ENCODE assay signal across 15 cellular contexts in the genomic region with DNA sequence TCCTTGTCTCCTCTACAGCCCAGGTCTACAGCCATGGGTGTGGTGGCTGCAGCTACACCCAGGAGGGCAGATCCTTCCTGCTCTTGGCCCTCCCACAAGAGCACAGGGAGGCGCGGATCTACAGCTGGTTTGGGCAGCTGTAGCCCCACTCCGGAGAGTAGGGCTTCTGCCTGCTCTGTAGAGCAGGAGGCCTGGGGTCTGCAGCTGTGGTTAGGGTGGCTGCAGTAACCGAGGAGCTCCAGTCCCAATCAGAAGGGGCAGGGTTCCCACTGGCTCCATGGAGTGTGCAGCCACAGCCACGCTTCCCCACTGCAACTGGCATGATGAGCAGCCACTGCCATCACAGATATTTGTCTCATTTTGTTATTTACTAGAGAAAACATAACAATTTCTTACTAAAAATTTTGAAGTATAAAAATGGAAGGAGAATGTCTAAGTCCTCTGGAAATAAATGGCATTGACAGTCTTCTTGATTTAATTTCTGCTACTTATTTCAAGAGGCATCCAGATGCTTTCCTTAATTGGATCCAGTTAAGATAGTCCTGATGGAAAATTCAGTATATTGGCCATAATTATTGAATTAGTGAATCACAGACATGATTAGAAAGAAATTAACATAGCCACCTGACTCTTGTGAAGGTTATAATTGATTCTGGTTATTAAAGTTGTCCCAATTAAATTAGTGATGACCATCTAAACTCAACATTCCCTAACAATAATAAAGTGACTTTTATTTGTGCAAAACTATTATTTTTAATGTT.
A peak's percentile ranks its signal among the peaks of the same experiment; 100 is the strongest.
DNase-seq lines count a peak whose midpoint lies in the region; ATAC-seq, FAIRE-seq and TF ChIP-seq lines count a peak whose summit lies in the region.
"Had no signal": no experiment of that assay in that cellular context is flagged by ENCODE, and none has a peak within 500 bp of the region (broad histone marks: within the 10 kb centered on the region; RNA-seq: fewer than 3 reads in every experiment).

No MANE protein-coding gene starts in this region.

- no peak overlapping the region for H2AK5ac ChIP-seq in H1 (ENCODE audit: low read depth, low read length)

- no peak for TF ChIP-seq EP300 in H1 (IDR thresholded peaks at IDR 0.05; ENCODE audit: borderline replicate concordance in 1 of 2, low read depth in 2 of 2, low read length in 2 of 2)

- H3K4me2 ChIP-seq in H1 (ENCODE audit: insufficient read depth in 1 of 2, low read depth in 2 of 2, low read length in 2 of 2) = no peak overlapping the region
- H3K4me2 ChIP-seq: BLaER1 treated with 17β-estradiol and CSF1 and Interleukin-3, amounts not matched to agents 10 nM and 100 nM had no signal

- CTCF ChIA-PET in H1 (lab: Charles Lee; ENCODE audit: partially characterized antibody) = interaction anchor here (1.0 to 1.2 kb wide), 2 partner anchors 13 to 314 kb away, joined by 3 read pairs; no protein-coding TSS in a partner anchor
- CTCF ChIA-PET in activated CD8-positive, alpha-beta T cell treated with anti-CD3 and anti-CD28 coated beads, Interleukin-2, amount 10 ng/mL, durations not matched to agents 7 days and 5 days (lab: Charles Lee) = no interaction called here

- no peak for TF ChIP-seq RAD21 in H1 (IDR thresholded peaks at IDR 0.05 in 1 of 2, conservative IDR thresholded peaks at IDR 0.05 in 1 of 2; ENCODE audit: low read depth in 2 of 2, low read length in 2 of 2)

- no peak overlapping the region for H2BK120ac ChIP-seq in H1 (replicated peaks; ENCODE audit: low read depth, low read length)

- no peak overlapping the region for H2AFZ ChIP-seq in H1 (ENCODE audit: low read length)

- H3K9ac ChIP-seq in H1 (replicated peaks in 1 of 4; ENCODE audit: extremely low read depth in 1 of 4, low read depth in 3 of 4, low read length in 3 of 4) = no peak overlapping the region
- H3K9ac ChIP-seq: BLaER1 treated with 17β-estradiol and CSF1 and Interleukin-3, amounts not matched to agents 10 nM and 100 nM had no signal

- no peaks in the 10 kb centered on the region for H3K79me1 ChIP-seq in H1 (ENCODE audit: low read depth, low read length)

- no peak overlapping the region for H2BK15ac ChIP-seq in H1 (ENCODE audit: low read length)

- ATAC-seq in natural killer cell treated with Interleukin-12 subunit alpha and Interleukin-12 subunit beta and Interleukin-15 and Interleukin-18, amount 100 ng/mL, for 72 hours = peak; percentile 20 to 27
- ATAC-seq in natural killer cell = no peak
- ATAC-seq in stimulated activated effector memory CD8-positive, alpha-beta T cell treated with anti-CD3 and anti-CD28 coated beads, Interleukin-12 subunit alpha, Interleukin-12 subunit beta, amount 100 ng/mL, for 72 hours = peak; percentile 37
- ATAC-seq in activated CD8-positive, alpha-beta T cell treated with anti-CD3 and anti-CD28 coated beads, Interleukin-2, amount 10 ng/mL, durations not matched to agents 7 days and 5 days = no peak
- ATAC-seq in heart right ventricle = no peak

- TF ChIP-seq CTCF in natural killer cell (IDR thresholded peaks at IDR 0.05) (no peak), H1 (IDR thresholded peaks at IDR 0.05; ENCODE audit: control extremely low read depth in 1 of 3, insufficient read depth in 1 of 3, low read depth in 1 of 3, low read length in 3 of 3) (no peak), heart right ventricle (IDR thresholded peaks at IDR 0.05) (no peak)

- FAIRE-seq in H1 (lab: Jason Lieb, UNC) = no peak

- peaks cover 7% of the 10 kb centered on the region for H3K36me3 Mint-ChIP-seq in natural killer cell treated with Interleukin-12 subunit alpha and Interleukin-12 subunit beta and Interleukin-15 and Interleukin-18, amount 100 ng/mL, for 72 hours
- no peaks in the 10 kb centered on the region for H3K36me3 Mint-ChIP-seq in natural killer cell
- H3K36me3 Mint-ChIP-seq in stimulated activated effector memory CD8-positive, alpha-beta T cell treated with anti-CD3 and anti-CD28 coated beads, Interleukin-12 subunit alpha, Interleukin-12 subunit beta, amount 100 ng/mL, for 72 hours = no peaks in the 10 kb centered on the region
- H3K36me3 Mint-ChIP-seq in activated CD8-positive, alpha-beta T cell treated with anti-CD3 and anti-CD28 coated beads, Interleukin-2, amount 10 ng/mL, durations not matched to agents 7 days and 5 days (ENCODE audit: low read depth) = no peaks in the 10 kb centered on the region

- H3K23ac ChIP-seq in H1 (ENCODE audit: insufficient read length) = no peak overlapping the region

- H3K56ac ChIP-seq in H1 (replicated peaks; ENCODE audit: insufficient read length, low read depth, low read length) = no peak overlapping the region

- H3K36me3 ChIP-seq in H1 (ENCODE audit: control insufficient read depth in 2 of 4, insufficient read depth in 4 of 4, low read length in 3 of 4) (no peaks in the 10 kb centered on the region), heart right ventricle (no peaks in the 10 kb centered on the region)
- H3K36me3 ChIP-seq: BLaER1 treated with 17β-estradiol and CSF1 and Interleukin-3, amounts not matched to agents 10 nM and 100 nM had no signal

- H3K14ac ChIP-seq in H1 (ENCODE audit: insufficient read length) = no peak overlapping the region

- peaks cover 17% of the 10 kb centered on the region for H3K9me3 Mint-ChIP-seq in natural killer cell treated with Interleukin-12 subunit alpha and Interleukin-12 subunit beta and Interleukin-15 and Interleukin-18, amount 100 ng/mL, for 72 hours
- H3K9me3 Mint-ChIP-seq in natural killer cell = peaks cover 5 to 13% of the 10 kb centered on the region in 2 donors
- peaks cover 4% of the 10 kb centered on the region for H3K9me3 Mint-ChIP-seq in stimulated activated effector memory CD8-positive, alpha-beta T cell treated with anti-CD3 and anti-CD28 coated beads, Interleukin-12 subunit alpha, Interleukin-12 subunit beta, amount 100 ng/mL, for 72 hours
- H3K9me3 Mint-ChIP-seq in activated CD8-positive, alpha-beta T cell treated with anti-CD3 and anti-CD28 coated beads, Interleukin-2, amount 10 ng/mL, durations not matched to agents 7 days and 5 days (ENCODE audit: insufficient read depth) = no peaks in the 10 kb centered on the region

- H3K27ac Mint-ChIP-seq in natural killer cell treated with Interleukin-12 subunit alpha and Interleukin-12 subunit beta and Interleukin-15 and Interleukin-18, amount 100 ng/mL, for 72 hours = no peak overlapping the region
- H3K27ac Mint-ChIP-seq in natural killer cell = no peak overlapping the region
- no peak overlapping the region for H3K27ac Mint-ChIP-seq in stimulated activated effector memory CD8-positive, alpha-beta T cell treated with anti-CD3 and anti-CD28 coated beads, Interleukin-12 subunit alpha, Interleukin-12 subunit beta, amount 100 ng/mL, for 72 hours
- no peak overlapping the region for H3K27ac Mint-ChIP-seq in activated CD8-positive, alpha-beta T cell treated with anti-CD3 and anti-CD28 coated beads, Interleukin-2, amount 10 ng/mL, durations not matched to agents 7 days and 5 days
- H3K27ac Mint-ChIP-seq: CD4-positive, alpha-beta T cell; HFFc6 had no signal

- H3K27me3 ChIP-seq in H1 (replicated peaks in 1 of 4; ENCODE audit: control insufficient read depth in 3 of 4, extremely low read depth in 1 of 4, insufficient read depth in 3 of 4, low read length in 3 of 4) = no peaks in the 10 kb centered on the region
- no peaks in the 10 kb centered on the region for H3K27me3 ChIP-seq in heart right ventricle
- H3K27me3 ChIP-seq: BLaER1 treated with 17β-estradiol and CSF1 and Interleukin-3, amounts not matched to agents 10 nM and 100 nM had no signal

- H3K23me2 ChIP-seq in H1 (ENCODE audit: low read depth, low read length) = no peaks in the 10 kb centered on the region

- H3K4me1 Mint-ChIP-seq in natural killer cell treated with Interleukin-12 subunit alpha and Interleukin-12 subunit beta and Interleukin-15 and Interleukin-18, amount 100 ng/mL, for 72 hours (ENCODE audit: low read depth in 2 of 2) = no peaks in the 10 kb centered on the region
- H3K4me1 Mint-ChIP-seq in natural killer cell = no peaks in the 10 kb centered on the region
- no peaks in the 10 kb centered on the region for H3K4me1 Mint-ChIP-seq in stimulated activated effector memory CD8-positive, alpha-beta T cell treated with anti-CD3 and anti-CD28 coated beads, Interleukin-12 subunit alpha, Interleukin-12 subunit beta, amount 100 ng/mL, for 72 hours
- H3K4me1 Mint-ChIP-seq in activated CD8-positive, alpha-beta T cell treated with anti-CD3 and anti-CD28 coated beads, Interleukin-2, amount 10 ng/mL, durations not matched to agents 7 days and 5 days (ENCODE audit: low read depth) = no peaks in the 10 kb centered on the region

- H3K79me2 ChIP-seq in H1 (ENCODE audit: control insufficient read depth in 1 of 2, insufficient read depth in 2 of 2, low read length in 2 of 2) = no peaks in the 10 kb centered on the region

- no peak overlapping the region for H3K18ac ChIP-seq in H1 (ENCODE audit: extremely low read depth, low read length)

- H3K9me3 ChIP-seq in H1 (ENCODE audit: insufficient read depth in 2 of 2, low read depth in 1 of 2, low read length in 1 of 2) (no peaks in the 10 kb centered on the region), heart right ventricle (peaks cover 0 to 12% (median 0%) of the 10 kb centered on the region in 11 donors)

- WGBS in H1 (ENCODE audit: extremely low coverage in 1 of 2, insufficient coverage in 1 of 2, insufficient read length in 1 of 2, insufficient replicate concordance in 2 of 2, low coverage in 1 of 2, low lambda C conversion rate in 2 of 2, missing lambda C conversion rate in 1 of 2), 2 experiments = 95% methylated on average over 5 of the region's 5 CpGs; no CpG with 5 or more reads in 1 of the 2 experiments
- 89 to 94% methylated on average over 5 of the region's 5 CpGs for WGBS in heart right ventricle, 2 donors

- H3K27ac ChIP-seq in H1 (ENCODE audit: low read depth, low read length) = no peak overlapping the region
- no peak overlapping the region for H3K27ac ChIP-seq in heart right ventricle
- H3K27ac ChIP-seq: 22Rv1; BLaER1 treated with 17β-estradiol and CSF1 and Interleukin-3, amounts not matched to agents 10 nM and 100 nM had no signal

- no peak overlapping the region for H2BK5ac ChIP-seq in H1 (ENCODE audit: low read depth, low read length)

- H3K4me3 Mint-ChIP-seq in natural killer cell treated with Interleukin-12 subunit alpha and Interleukin-12 subunit beta and Interleukin-15 and Interleukin-18, amount 100 ng/mL, for 72 hours = no peak overlapping the region
- H3K4me3 Mint-ChIP-seq in natural killer cell = no peak overlapping the region
- H3K4me3 Mint-ChIP-seq in stimulated activated effector memory CD8-positive, alpha-beta T cell treated with anti-CD3 and anti-CD28 coated beads, Interleukin-12 subunit alpha, Interleukin-12 subunit beta, amount 100 ng/mL, for 72 hours = no peak overlapping the region
- H3K4me3 Mint-ChIP-seq in activated CD8-positive, alpha-beta T cell treated with anti-CD3 and anti-CD28 coated beads, Interleukin-2, amount 10 ng/mL, durations not matched to agents 7 days and 5 days = no peak overlapping the region
- H3K4me3 Mint-ChIP-seq: CD4-positive, alpha-beta T cell; HFFc6 had no signal

- POLR2A ChIA-PET in H1 (lab: Charles Lee; ENCODE audit: partially characterized antibody) = no interaction called here
- POLR2A ChIA-PET in activated CD8-positive, alpha-beta T cell treated with anti-CD3 and anti-CD28 coated beads, Interleukin-2, amount 10 ng/mL, durations not matched to agents 7 days and 5 days (lab: Charles Lee) = no interaction called here

- no peaks in the 10 kb centered on the region for H4K20me1 ChIP-seq in H1 (replicated peaks in 1 of 2; ENCODE audit: control insufficient read depth in 1 of 2, insufficient read depth in 2 of 2, low read length in 2 of 2)
- H4K20me1 ChIP-seq: BLaER1 treated with 17β-estradiol and CSF1 and Interleukin-3, amounts not matched to agents 10 nM and 100 nM had no signal

- H4K5ac ChIP-seq in H1 (ENCODE audit: insufficient read length, low read depth, low read length) = no peak overlapping the region

- H4K91ac ChIP-seq in H1 (replicated peaks; ENCODE audit: insufficient read length, low read length) = no peak overlapping the region

- H3K4me3 ChIP-seq in H1 (ENCODE audit: extremely low read depth in 1 of 4, insufficient read depth in 2 of 4, low read depth in 3 of 4, low read length in 4 of 4) (no peak overlapping the region), heart right ventricle (no peak overlapping the region)
- H3K4me3 ChIP-seq: BLaER1 treated with 17β-estradiol and CSF1 and Interleukin-3, amounts not matched to agents 10 nM and 100 nM had no signal

- no peak overlapping the region for H2BK20ac ChIP-seq in H1 (ENCODE audit: low read length)

- no peak for DNase-seq in natural killer cell treated with Interleukin-12 subunit alpha and Interleukin-12 subunit beta and Interleukin-15 and Interleukin-18, amount 100 ng/mL, for 72 hours (ENCODE audit: low spot score)
- no peak for DNase-seq in natural killer cell
- DNase-seq in H1 (ENCODE audit: low read depth in 1 of 2, low spot score in 2 of 2) = no peak
- DNase-seq in stimulated activated effector memory CD8-positive, alpha-beta T cell treated with anti-CD3 and anti-CD28 coated beads, Interleukin-12 subunit alpha, Interleukin-12 subunit beta, amount 100 ng/mL, for 72 hours (ENCODE audit: low spot score in 2 of 2) = no peak
- DNase-seq in ureter (ENCODE audit: low spot score) = no peak
- DNase-seq in activated CD8-positive, alpha-beta T cell treated with anti-CD3 and anti-CD28 coated beads, Interleukin-2, amount 10 ng/mL, durations not matched to agents 7 days and 5 days = no peak
- no peak for DNase-seq in heart right ventricle
- DNase-seq: AML-193; Calu3; CD4-positive, alpha-beta T cell; DMS 273 treated with DMSO at 0.1 percent for 48 hours; HCEC 1CT; HFFc6 had no signal

- TF ChIP-seq POLR2A in H1 (IDR thresholded peaks at IDR 0.05; ENCODE audit: control extremely low read depth in 1 of 2, low read depth in 2 of 2, low read length in 2 of 2) = no peak

- H2BK12ac ChIP-seq in H1 (ENCODE audit: low read depth, low read length) = no peak overlapping the region

- no peak overlapping the region for H3K4ac ChIP-seq in H1 (replicated peaks; ENCODE audit: insufficient read length, low read depth, low read length)

- H4K8ac ChIP-seq in H1 (ENCODE audit: extremely low read depth, insufficient read depth, low read length) = 0 out of 2 replicates have a peak overlapping the region, but pooled peaks have one; percentile 51

- H3K4me1 ChIP-seq in H1 (replicated peaks in 1 of 4; ENCODE audit: control insufficient read depth in 3 of 4, insufficient read depth in 4 of 4, low read length in 3 of 4) (no peaks in the 10 kb centered on the region), heart right ventricle (no peaks in the 10 kb centered on the region)
- H3K4me1 ChIP-seq: BLaER1 treated with 17β-estradiol and CSF1 and Interleukin-3, amounts not matched to agents 10 nM and 100 nM had no signal

- no peaks in the 10 kb centered on the region for H3K27me3 Mint-ChIP-seq in natural killer cell treated with Interleukin-12 subunit alpha and Interleukin-12 subunit beta and Interleukin-15 and Interleukin-18, amount 100 ng/mL, for 72 hours
- no peaks in the 10 kb centered on the region for H3K27me3 Mint-ChIP-seq in natural killer cell (ENCODE audit: low read depth in 2 of 2)
- H3K27me3 Mint-ChIP-seq in activated CD8-positive, alpha-beta T cell treated with anti-CD3 and anti-CD28 coated beads, Interleukin-2, amount 10 ng/mL, durations not matched to agents 7 days and 5 days (ENCODE audit: low read depth) = no peaks in the 10 kb centered on the region
- H3K27me3 Mint-ChIP-seq: CD4-positive, alpha-beta T cell had no signal

- intact Hi-C loops in natural killer cell (cut with micrococcal nuclease) = no loop called here
- intact Hi-C loops in heart right ventricle (cut with DNase I) = no loop called here

Comparison
In these comparisons a context has a peak if more than half of its experiments do, and no peak if none do; other contexts are left out.
1. ATAC-seq: peak in natural killer cell treated with Interleukin-12 subunit alpha and Interleukin-12 subunit beta and Interleukin-15 and Interleukin-18, amount 100 ng/mL, for 72 hours (2 of 2) and stimulated activated effector memory CD8-positive, alpha-beta T cell treated with anti-CD3 and anti-CD28 coated beads, Interleukin-12 subunit alpha, Interleukin-12 subunit beta, amount 100 ng/mL, for 72 hours (single experiment); none in natural killer cell (0 of 3), activated CD8-positive, alpha-beta T cell treated with anti-CD3 and anti-CD28 coated beads, Interleukin-2, amount 10 ng/mL, durations not matched to agents 7 days and 5 days (single experiment) and heart right ventricle (0 of 8).